Comparison of ENCODE assay signal across 8 cellular contexts in genomic region chr16:401468-402348, GRCh38. TPM values are rescaled to one million over a fixed set of nuclear protein-coding genes. Genes with fewer than 3 reads are reported as not detected.
DNase-seq lines count a peak whose midpoint lies in the region; ATAC-seq and TF ChIP-seq lines count a peak whose summit lies in the region.

DECR2 (plus strand) TSS chr16:401885; CDS start chr16:401964, 79 bp downstream.

- H3K4me1 ChIP-seq in adrenal gland (replicated peaks in 1 of 2) (peaks cover 14 to 16% of the 10 kb centered on the region in 2 donors), heart right ventricle (peaks cover under 1 to 33% (median 21%) of the 10 kb centered on the region in 9 donors), upper lobe of left lung (peaks cover 14 to 28% (median 25%) of the 10 kb centered on the region in 4 donors)

- DNase-seq in GM04504 (ENCODE audit: low read depth): peak; percentile 77
- DNase-seq in HCEC 1CT: peak; percentile 86
- DNase-seq in NB4 (ENCODE audit: low read depth): peak; percentile 86
- DNase-seq in T-cell: peak; percentile 91 to 100 (median 98)
- peak; percentile 95 to 99 (median 98) for DNase-seq in adrenal gland
- DNase-seq in heart right ventricle: peak; percentile 96 to 98
- DNase-seq in progenitor cell of endocrine pancreas (ENCODE audit: low spot score, unreplicated experiment): peak; percentile 97
- peak; percentile 97 to 100 for DNase-seq in upper lobe of left lung

- POLR2A ChIA-PET in T-cell (lab: Charles Lee): interaction anchor here (0.6 to 0.7 kb wide), 2 partner anchors 19 to 49 kb away, joined by 3 read pairs; partner anchors contain the start of gene AXIN1 (in 1 of the 2)

- no peaks in the 10 kb centered on the region for H3K9me3 Mint-ChIP-seq in T-cell
- no peaks in the 10 kb centered on the region for H3K9me3 Mint-ChIP-seq in progenitor cell of endocrine pancreas (ENCODE audit: low read depth)

- intact Hi-C loops in adrenal gland (cut with DNase I): no loop called here
- intact Hi-C loops in heart right ventricle (cut with DNase I): loop anchor here in 3 of 10 donors (2.0 kb wide), 2 partner anchors 19 to 23 kb away; partner anchors contain the start of gene RAB11FIP3 (in 2 of the 3)

- H3K9me3 ChIP-seq in adrenal gland (replicated peaks in 1 of 3) (no peaks in the 10 kb centered on the region), heart right ventricle (no peaks in the 10 kb centered on the region), upper lobe of left lung (no peaks in the 10 kb centered on the region)

- H3K36me3 ChIP-seq in adrenal gland (replicated peaks in 1 of 2) (no peaks in the 10 kb centered on the region), heart right ventricle (peaks cover 0 to 14% (median 0%) of the 10 kb centered on the region in 9 donors), upper lobe of left lung (peaks cover 0 to 4% (median 0%) of the 10 kb centered on the region in 4 donors)

- H3K27me3 Mint-ChIP-seq in T-cell: peaks cover 0 to under 1% of the 10 kb centered on the region in 2 donors
- H3K27me3 Mint-ChIP-seq in progenitor cell of endocrine pancreas: no peaks in the 10 kb centered on the region

- CTCF ChIA-PET in T-cell (lab: Charles Lee): interaction anchor here in 1 of 2 donors (0.6 to 1.0 kb wide), 3 partner anchors 24 to 174 kb away, joined by 3 to 7 read pairs (median 5); partner anchors contain the start of gene RAB11FIP3

- H3K4me3 Mint-ChIP-seq in T-cell: peak within 1 kb of the TSS; percentile 86 to 90 (median 87)
- peak within 1 kb of the TSS; percentile 84 for H3K4me3 Mint-ChIP-seq in progenitor cell of endocrine pancreas (ENCODE audit: low read depth)

- H3K4me3 ChIP-seq in NB4 (ENCODE audit: low read depth, low read length) (peak within 1 kb of the TSS; percentile 64), adrenal gland (peak within 1 kb of the TSS; percentile 30 to 72 (median 62)), heart right ventricle (peak within 1 kb of the TSS; percentile 53 to 97 (median 84)), upper lobe of left lung (peak within 1 kb of the TSS; percentile 64 to 100 (median 89))

- peak; percentile 82 to 91 (median 86) for ATAC-seq in T-cell (replicated peaks in 1 of 4)
- ATAC-seq in heart right ventricle: peak; percentile 89 to 93 (median 91)
- ATAC-seq in upper lobe of left lung (ENCODE audit: low FRiP score in 2 of 2): peak; percentile 93 to 97

- H3K36me3 Mint-ChIP-seq in T-cell (no peaks in the 10 kb centered on the region), progenitor cell of endocrine pancreas (ENCODE audit: insufficient read depth) (no peaks in the 10 kb centered on the region)

- H3K27ac Mint-ChIP-seq in T-cell (peak within 1 kb of the TSS; percentile 93 to 94), progenitor cell of endocrine pancreas (peak within 1 kb of the TSS; percentile 96)

- TF ChIP-seq CTCF in NB4 (IDR thresholded peaks at IDR 0.05; ENCODE audit: low read depth, low read length): peak; percentile 23
- peak in 2 of 6 experiments; percentile 31 to 35 for TF ChIP-seq CTCF in adrenal gland (IDR thresholded peaks at IDR 0.05)
- peak in 8 of 9 donors; percentile 24 to 83 (median 58) for TF ChIP-seq CTCF in heart right ventricle (IDR thresholded peaks at IDR 0.05)
- peak; percentile 52 for TF ChIP-seq CTCF in progenitor cell of endocrine pancreas (IDR thresholded peaks at IDR 0.05; ENCODE audit: unreplicated experiment)
- peak; percentile 36 to 66 (median 46) for TF ChIP-seq CTCF in upper lobe of left lung (IDR thresholded peaks at IDR 0.05)

- TF ChIP-seq POLR2A in NB4 (IDR thresholded peaks at IDR 0.05; ENCODE audit: extremely low read depth, insufficient read length) (peak; percentile 66), adrenal gland (IDR thresholded peaks at IDR 0.05) (peak; percentile 55 to 84), upper lobe of left lung (IDR thresholded peaks at IDR 0.05) (peak in 2 of 4 donors; percentile 77 to 93)

- H3K27ac ChIP-seq in adrenal gland: peak within 1 kb of the TSS; percentile 40 to 95 (median 93)
- H3K27ac ChIP-seq in heart right ventricle: peak within 1 kb of the TSS; percentile 51 to 97 (median 92)
- H3K27ac ChIP-seq in upper lobe of left lung: peak within 1 kb of the TSS; percentile 87 to 96 (median 90)

- H3K27me3 ChIP-seq in adrenal gland (no peaks in the 10 kb centered on the region), heart right ventricle (no peaks in the 10 kb centered on the region), upper lobe of left lung (no peaks in the 10 kb centered on the region)

- 0 to 4% (median 1%) methylated on average over 21 to 91 of the region's 91 CpGs for WGBS in adrenal gland, 4 donors
- 0 to 1% methylated on average over 71 to 91 of the region's 91 CpGs for WGBS in heart right ventricle, 2 donors
- WGBS in upper lobe of left lung, 2 donors: 1 to 2% methylated on average over 39 of the region's 91 CpGs

- TF ChIP-seq EP300 in upper lobe of left lung (IDR thresholded peaks at IDR 0.05): no peak

- H3K4me1 Mint-ChIP-seq in T-cell: peaks cover 16 to 26% (median 17%) of the 10 kb centered on the region in 3 donors
- peaks cover 2% of the 10 kb centered on the region for H3K4me1 Mint-ChIP-seq in progenitor cell of endocrine pancreas (ENCODE audit: low read depth)

RNA-seq across cellular contexts. Expression of gene DECR2, which starts in this region (rescaled TPM):
- total RNA-seq in T-cell: 10 to 100 TPM; 10.5 to 17.6 (median 11.3) TPM
- 10 to 100 TPM; 29.6 to 65.5 (median 41.7) TPM for total RNA-seq in adrenal gland
- 100 to 1,000 TPM in 2 of 3 donors, 1 to 10 TPM in 1; 5.9 to 143 (median 105) TPM for polyA plus RNA-seq in adrenal gland
- total RNA-seq in heart right ventricle: 10 to 100 TPM in 7 of 10 donors, 1 to 10 TPM in 3; 7.0 to 17.4 (median 11.6) TPM
- 10 to 100 TPM in 1 of 2 donors, 1 to 10 TPM in 1; 9.3 to 26.0 TPM for polyA plus RNA-seq in heart right ventricle
- 39.4 and 41.3 TPM in 2 replicates for total RNA-seq in progenitor cell of endocrine pancreas
- 10 to 100 TPM in 5 of 6 donors, 1 to 10 TPM in 1; 8.6 to 22.4 (median 14.6) TPM for total RNA-seq in upper lobe of left lung

Comparison
In these comparisons a context has a peak if more than half of its experiments do, and no peak if none do; other contexts are left out.
1. Peak in every context shown above with its lines: DNase-seq, ATAC-seq, H3K4me3 ChIP-seq and H3K27ac ChIP-seq.